Comparison of ENCODE assay signal across 1 cellular context in genomic region chr1:61046434-61046833, GRCh38.
TF ChIP-seq lines count a peak whose summit lies in the region.

No MANE protein-coding gene starts in this region.

TF ChIP-seq in HepG2, 621 proteins besides CTCF, POLR2A, EP300 and RAD21 (continued from another document):
- TF ChIP-seq ZNF609 (CRISPR knock-in tag; IDR thresholded peaks at IDR 0.05; ENCODE audit: borderline replicate concordance) (no peak), ZBTB3 (CRISPR knock-in tag; IDR thresholded peaks at IDR 0.05; ENCODE audit: borderline replicate concordance, low read depth) (no peak), TSC22D2 (CRISPR knock-in tag; IDR thresholded peaks at IDR 0.05; ENCODE audit: borderline replicate concordance) (no peak), ATF7-NPFF (CRISPR knock-in tag; IDR thresholded peaks at IDR 0.05; ENCODE audit: low read depth) (no peak), ZNF362 (CRISPR knock-in tag; IDR thresholded peaks at IDR 0.05; ENCODE audit: borderline replicate concordance) (no peak), DNMT3B (CRISPR knock-in tag; conservative IDR thresholded peaks at IDR 0.05) (no peak), ZNF670 (CRISPR knock-in tag; IDR thresholded peaks at IDR 0.05; ENCODE audit: borderline replicate concordance) (no peak), DMTF1 (CRISPR knock-in tag; IDR thresholded peaks at IDR 0.05) (no peak), TFDP1 (CRISPR knock-in tag; IDR thresholded peaks at IDR 0.05; ENCODE audit: borderline replicate concordance) (no peak), ZNF513 (CRISPR knock-in tag; conservative IDR thresholded peaks at IDR 0.05) (no peak), ARID5B (CRISPR knock-in tag; IDR thresholded peaks at IDR 0.05) (no peak), XBP1 (CRISPR knock-in tag; IDR thresholded peaks at IDR 0.05) (no peak), ZNF770 (CRISPR knock-in tag; IDR thresholded peaks at IDR 0.05) (no peak)
